Comparison of ENCODE assay signal across 1 cellular context in genomic region chr10:88927291-88927690, GRCh38.
TF ChIP-seq lines count a peak whose summit lies in the region.

No MANE protein-coding gene starts in this region.

TF ChIP-seq in IMR-90, 13 proteins besides CTCF, POLR2A, EP300 and RAD21:
- no peak for TF ChIP-seq NFE2L2 (IDR thresholded peaks at IDR 0.05; ENCODE audit: low read depth, low read length)
- no peak for TF ChIP-seq FOS (IDR thresholded peaks at IDR 0.05; ENCODE audit: low read depth, low read length)
- TF ChIP-seq CEBPB (IDR thresholded peaks at IDR 0.05; ENCODE audit: low read depth, low read length), result no peak
- no peak for TF ChIP-seq CHD1 (IDR thresholded peaks at IDR 0.05; ENCODE audit: low read depth, low read length)
- TF ChIP-seq SMC3 (IDR thresholded peaks at IDR 0.05; ENCODE audit: low read depth, low read length), result no peak
- TF ChIP-seq MXI1 (IDR thresholded peaks at IDR 0.05; ENCODE audit: borderline replicate concordance, low read depth, low read length), result no peak
- no peak for TF ChIP-seq USF2 (IDR thresholded peaks at IDR 0.05; ENCODE audit: low read depth, low read length)
- no peak for TF ChIP-seq ELK1 (IDR thresholded peaks at IDR 0.05; ENCODE audit: borderline replicate concordance, low read depth, low read length)
- no peak for TF ChIP-seq BHLHE40 (IDR thresholded peaks at IDR 0.05; ENCODE audit: low read depth, low read length)
- no peak for TF ChIP-seq MAFK (IDR thresholded peaks at IDR 0.05; ENCODE audit: low read depth, low read length)
- TF ChIP-seq RCOR1 (IDR thresholded peaks at IDR 0.05; ENCODE audit: insufficient replicate concordance, low read length), result no peak
- TF ChIP-seq RFX5 (IDR thresholded peaks at IDR 0.05; ENCODE audit: low read depth, low read length), result no peak
- no peak for TF ChIP-seq MAZ (IDR thresholded peaks at IDR 0.05; ENCODE audit: borderline replicate concordance, low read depth, low read length)
